8 cellular contexts compared by ENCODE assay signal in genomic region chr16:4664538-4665418, GRCh38. TPM values are rescaled to one million over a fixed set of nuclear protein-coding genes. Genes with fewer than 3 reads are reported as not detected.
DNase-seq lines count a peak whose midpoint lies in the region; ATAC-seq, FAIRE-seq and TF ChIP-seq lines count a peak whose summit lies in the region.

No MANE protein-coding gene starts in this region.

- POLR2A ChIA-PET in PC-3 (lab: Charles Lee; ENCODE audit: unreplicated experiment), result no interaction called here

- no peak overlapping the region for H3K9ac ChIP-seq in PC-3 (ENCODE audit: low read length)

- H3K4me3 ChIP-seq in PC-3 (ENCODE audit: low read length) (no peak overlapping the region), urinary bladder (ENCODE audit: low read depth, low read length) (no peak overlapping the region)

- H3K4me2 ChIP-seq in PC-3 (ENCODE audit: low read length), result no peak overlapping the region

- H3K36me3 Mint-ChIP-seq in memory B cell, result peaks cover 5% of the 10 kb centered on the region

- peak overlapping the region; percentile 65 for H3K27ac Mint-ChIP-seq in memory B cell

- peak overlapping the region; percentile 18 for H3K4me3 Mint-ChIP-seq in memory B cell

- H3K4me1 ChIP-seq in PC-3 (ENCODE audit: insufficient read depth, low read length), result no peaks in the 10 kb centered on the region; the same call in 1 of the 2 replicates
- H3K4me1 ChIP-seq in urinary bladder (ENCODE audit: insufficient read depth), result no peaks in the 10 kb centered on the region

- H3K27me3 ChIP-seq in PC-3 (ENCODE audit: low read length), result no peaks in the 10 kb centered on the region

- no peaks in the 10 kb centered on the region for H3F3A ChIP-seq in PC-3 (ENCODE audit: low read length, unreplicated experiment)

- peak; percentile 36 for ATAC-seq in PC-3
- ATAC-seq in memory B cell (ENCODE audit: low read depth), result peak; percentile 89
- ATAC-seq in GM21381 (IDR thresholded peaks at IDR 0.05; ENCODE audit: unreplicated experiment), result no peak
- no peak for ATAC-seq in GM19395 (IDR thresholded peaks at IDR 0.05; ENCODE audit: unreplicated experiment)

- H3K79me2 ChIP-seq in PC-3 (ENCODE audit: low read length), result no peaks in the 10 kb centered on the region

- no peaks in the 10 kb centered on the region for H3K9me3 ChIP-seq in PC-3 (ENCODE audit: low read length)

- H3K9me2 ChIP-seq in PC-3 (replicated peaks; ENCODE audit: low read length), result no peaks in the 10 kb centered on the region

- intact Hi-C loops in PC-3 (cut with micrococcal nuclease), result no loop called here

- H3K4me1 Mint-ChIP-seq in memory B cell, result peaks cover 12% of the 10 kb centered on the region

- H2AFZ ChIP-seq in PC-3 (ENCODE audit: low read length), result no peak overlapping the region

- peak; percentile 52 for FAIRE-seq in GM12891 (lab: Jason Lieb, UNC)

- no peaks in the 10 kb centered on the region for H3K27me3 Mint-ChIP-seq in memory B cell

- H3K27ac ChIP-seq in PC-3 (ENCODE audit: low read length), result no peak overlapping the region
- peak overlapping the region; percentile 57 for H3K27ac ChIP-seq in urinary bladder (ENCODE audit: low read depth)

- WGBS in urinary bladder, result 65% methylated on average over 26 of the region's 26 CpGs

- no peak for TF ChIP-seq POLR2A in GM12891 (IDR thresholded peaks at IDR 0.05; ENCODE audit: low read depth, low read length)

- peaks cover 7% of the 10 kb centered on the region for H3K36me3 ChIP-seq in PC-3 (ENCODE audit: low read depth, low read length)
- H3K36me3 ChIP-seq in urinary bladder (ENCODE audit: insufficient read depth), result peaks cover 1% of the 10 kb centered on the region

- H4K20me1 ChIP-seq in PC-3 (ENCODE audit: low read length), result no peaks in the 10 kb centered on the region

- BruUV-seq in PC-3 (replicated peaks; lab: Mats Ljungman, UMichigan), result no TSS peak

- peak; percentile 65 for DNase-seq in GM12891 (ENCODE audit: insufficient read length, low spot score)
- DNase-seq in PC-3, result no peak
- peak; percentile 22 for DNase-seq in activated gamma-delta T cell treated with anti-CD3 and anti-CD28 coated beads, Interleukin-2, amount 50 U/mL, for 16 hours (ENCODE audit: low read depth)
- no peak for DNase-seq in memory B cell (ENCODE audit: low spot score in 2 of 2)
- no peak for DNase-seq in NCI-H1694 (lab: John Stamatoyannopoulos, UW)

- no peak for TF ChIP-seq CTCF in PC-3 (conservative IDR thresholded peaks at IDR 0.05; ENCODE audit: low read depth, low read length)

- no peaks in the 10 kb centered on the region for H3K9me3 Mint-ChIP-seq in memory B cell

- CTCF ChIA-PET in PC-3 (lab: Charles Lee), result no interaction called here

TF ChIP-seq in GM12891, 5 proteins besides CTCF, POLR2A, EP300 and RAD21:
- TF ChIP-seq POLR2AphosphoS5 (IDR thresholded peaks at IDR 0.05; ENCODE audit: low read depth, low read length) (no peak), SPI1 (IDR thresholded peaks at IDR 0.05; ENCODE audit: low read depth, low read length) (peak; percentile 26; the same call in 1 of the 2 replicates)

RNA-seq across cellular contexts. Expression of gene NUDT16L1, which starts 28.6 kb away (rescaled TPM):
- polyA plus RNA-seq in GM12891 (2012; ENCODE audit: low read depth, missing spikeins), result 28.9 TPM
- total RNA-seq in PC-3 (2014; rRNA removed) (49.9 and 64.3 TPM in 2 replicates), urinary bladder (17.0 TPM)
- polyA plus RNA-seq in urinary bladder, result 38.4 TPM

RNA-seq across cellular contexts. Expression of gene MGRN1, which starts 40.2 kb away (rescaled TPM):
- 29.2 TPM for polyA plus RNA-seq in GM12891 (2012; ENCODE audit: low read depth, missing spikeins)
- total RNA-seq in PC-3 (2014; rRNA removed), result 22.7 and 38.2 TPM in 2 replicates
- 22.5 TPM for total RNA-seq in urinary bladder
- 34.9 TPM for polyA plus RNA-seq in urinary bladder

RNA-seq across cellular contexts. Expression of gene UBALD1, which starts 50.1 kb away (rescaled TPM):
- polyA plus RNA-seq in GM12891 (2012; ENCODE audit: low read depth, missing spikeins), result 20.7 TPM
- total RNA-seq in PC-3 (2014; rRNA removed), result 24.6 and 28.2 TPM in 2 replicates
- 2.3 TPM for total RNA-seq in urinary bladder
- 37.9 TPM for polyA plus RNA-seq in urinary bladder

Comparison
In these comparisons a context has a peak if more than half of its experiments do, and no peak if none do; other contexts are left out.
1. DNase-seq: peak in GM12891 (single experiment) and activated gamma-delta T cell treated with anti-CD3 and anti-CD28 coated beads, Interleukin-2, amount 50 U/mL, for 16 hours (single experiment); none in PC-3 (single experiment), memory B cell (0 of 2) and NCI-H1694 (single experiment).
2. ATAC-seq: peak in PC-3 (single experiment) and memory B cell (single experiment); none in GM21381 (single experiment) and GM19395 (single experiment).